ENCODE assay signal across 8 cellular contexts in genomic region chr2:186503827-186504606, GRCh38. TPM values are rescaled to one million over a fixed set of nuclear protein-coding genes. Genes with fewer than 3 reads are reported as not detected.
DNase-seq lines count a peak whose midpoint lies in the region; ATAC-seq, FAIRE-seq and TF ChIP-seq lines count a peak whose summit lies in the region.

No MANE protein-coding gene starts in this region.

- ATAC-seq in HG02623 (IDR thresholded peaks at IDR 0.05; ENCODE audit: unreplicated experiment), result peak; percentile 46

- H3K4me1 Mint-ChIP-seq in activated CD4-positive, alpha-beta T cell treated with anti-CD3 and anti-CD28 coated beads, Interleukin-2, amount 10 ng/mL, durations not matched to agents 7 days and 5 days, result peaks cover 6% of the 10 kb centered on the region
- peaks cover 15% of the 10 kb centered on the region for H3K4me1 Mint-ChIP-seq in activated CD4-positive, alpha-beta T cell treated with anti-CD3 and anti-CD28 coated beads, Interleukin-2, amount 10 ng/mL, durations not matched to agents 24 days and 14 days

- H3K4me3 ChIP-seq in bronchial epithelial cell (ENCODE audit: low read depth, low read length), result no peak overlapping the region

- no peak for DNase-seq in activated CD4-positive, alpha-beta T cell treated with anti-CD3 and anti-CD28 coated beads, Interleukin-2, amount 10 ng/mL, durations not matched to agents 7 days and 5 days
- no peak for DNase-seq in activated CD4-positive, alpha-beta T cell treated with anti-CD3 and anti-CD28 coated beads, Interleukin-2, amount 10 ng/mL, durations not matched to agents 24 days and 14 days
- peak; percentile 20 to 24 for DNase-seq in NCI-H446 (lab: John Stamatoyannopoulos, UW)
- DNase-seq in bronchial epithelial cell (ENCODE audit: low read depth), result peak; percentile 49
- DNase-seq in medulla oblongata (ENCODE audit: extremely low spot score), result peak; percentile 61
- DNase-seq in activated CD4-positive, CD25-positive, alpha-beta regulatory T cell treated with anti-CD3 and anti-CD28 coated beads, Interleukin-2, amount 50 U/mL, for 72 hours, result no peak
- DNase-seq in NCI-H128 (lab: John Stamatoyannopoulos, UW; ENCODE audit: unreplicated experiment), result no peak

- no peaks in the 10 kb centered on the region for H3K27me3 ChIP-seq in bronchial epithelial cell (ENCODE audit: control insufficient read depth, insufficient read depth, low read length)

- TF ChIP-seq CTCF in bronchial epithelial cell (IDR thresholded peaks at IDR 0.05; ENCODE audit: insufficient read depth, low read length, severe bottlenecking), result peak; percentile 25

- H3K36me3 ChIP-seq in bronchial epithelial cell (ENCODE audit: control insufficient read depth, insufficient read depth, low read length), result peaks cover 8% of the 10 kb centered on the region

- no peaks in the 10 kb centered on the region for H3K27me3 Mint-ChIP-seq in activated CD4-positive, alpha-beta T cell treated with anti-CD3 and anti-CD28 coated beads, Interleukin-2, amount 10 ng/mL, durations not matched to agents 7 days and 5 days
- no peaks in the 10 kb centered on the region for H3K27me3 Mint-ChIP-seq in activated CD4-positive, alpha-beta T cell treated with anti-CD3 and anti-CD28 coated beads, Interleukin-2, amount 10 ng/mL, durations not matched to agents 24 days and 14 days

- intact Hi-C loops in activated CD4-positive, alpha-beta T cell treated with anti-CD3 and anti-CD28 coated beads, Interleukin-2, amount 10 ng/mL, durations not matched to agents 24 days and 14 days (cut with micrococcal nuclease), result loop anchor here (1.0 kb wide), 2 partner anchors 18 to 137 kb away; partner anchors contain the start of gene ZC3H15

- FAIRE-seq in bronchial epithelial cell (lab: Jason Lieb, UNC), result no peak

- CTCF ChIA-PET in activated CD4-positive, alpha-beta T cell treated with anti-CD3 and anti-CD28 coated beads, Interleukin-2, amount 10 ng/mL, durations not matched to agents 7 days and 5 days (lab: Charles Lee), result interaction anchor here (0.7 to 1.8 kb wide), 9 partner anchors 9 to 143 kb away, joined by 3 to 5 read pairs (median 4); partner anchors contain the start of gene ZC3H15

- no peaks in the 10 kb centered on the region for H3K9me3 Mint-ChIP-seq in activated CD4-positive, alpha-beta T cell treated with anti-CD3 and anti-CD28 coated beads, Interleukin-2, amount 10 ng/mL, durations not matched to agents 7 days and 5 days
- no peaks in the 10 kb centered on the region for H3K9me3 Mint-ChIP-seq in activated CD4-positive, alpha-beta T cell treated with anti-CD3 and anti-CD28 coated beads, Interleukin-2, amount 10 ng/mL, durations not matched to agents 24 days and 14 days

- POLR2A ChIA-PET in activated CD4-positive, alpha-beta T cell treated with anti-CD3 and anti-CD28 coated beads, Interleukin-2, amount 10 ng/mL, durations not matched to agents 7 days and 5 days (lab: Charles Lee), result interaction anchor here (1.1 kb wide), 1 partner anchor 136 kb away, joined by 3 read pairs; no protein-coding TSS in a partner anchor

- peaks cover 50% of the 10 kb centered on the region for H3K36me3 Mint-ChIP-seq in activated CD4-positive, alpha-beta T cell treated with anti-CD3 and anti-CD28 coated beads, Interleukin-2, amount 10 ng/mL, durations not matched to agents 7 days and 5 days (ENCODE audit: low read depth)
- H3K36me3 Mint-ChIP-seq in activated CD4-positive, alpha-beta T cell treated with anti-CD3 and anti-CD28 coated beads, Interleukin-2, amount 10 ng/mL, durations not matched to agents 24 days and 14 days (ENCODE audit: low read depth), result peaks cover 63% of the 10 kb centered on the region

- no peak overlapping the region for H3K4me3 Mint-ChIP-seq in activated CD4-positive, alpha-beta T cell treated with anti-CD3 and anti-CD28 coated beads, Interleukin-2, amount 10 ng/mL, durations not matched to agents 7 days and 5 days
- H3K4me3 Mint-ChIP-seq in activated CD4-positive, alpha-beta T cell treated with anti-CD3 and anti-CD28 coated beads, Interleukin-2, amount 10 ng/mL, durations not matched to agents 24 days and 14 days, result no peak overlapping the region

- H3K27ac Mint-ChIP-seq in activated CD4-positive, alpha-beta T cell treated with anti-CD3 and anti-CD28 coated beads, Interleukin-2, amount 10 ng/mL, durations not matched to agents 7 days and 5 days, result peak overlapping the region; percentile 57
- no peak overlapping the region for H3K27ac Mint-ChIP-seq in activated CD4-positive, alpha-beta T cell treated with anti-CD3 and anti-CD28 coated beads, Interleukin-2, amount 10 ng/mL, durations not matched to agents 24 days and 14 days

RNA-seq across cellular contexts. Expression of gene ZC3H15, which starts 18.0 kb away (rescaled TPM):
- 10 to 100 TPM; 63.1 to 80.0 TPM for total RNA-seq in activated CD4-positive, alpha-beta T cell treated with anti-CD3 and anti-CD28 coated beads, Interleukin-2, amount 10 ng/mL, durations not matched to agents 7 days and 5 days
- 103 and 106 TPM in 2 replicates for total RNA-seq in activated CD4-positive, alpha-beta T cell treated with anti-CD3 and anti-CD28 coated beads, Interleukin-2, amount 10 ng/mL, durations not matched to agents 24 days and 14 days
- 120 and 128 TPM in 2 replicates for total RNA-seq in bronchial epithelial cell

Comparison
In these comparisons a context has a peak if more than half of its experiments do, and no peak if none do; other contexts are left out.
1. DNase-seq: peak in NCI-H446 (2 of 2), bronchial epithelial cell (single experiment) and medulla oblongata (single experiment); none in activated CD4-positive, alpha-beta T cell treated with anti-CD3 and anti-CD28 coated beads, Interleukin-2, amount 10 ng/mL, durations not matched to agents 7 days and 5 days (single experiment), activated CD4-positive, alpha-beta T cell treated with anti-CD3 and anti-CD28 coated beads, Interleukin-2, amount 10 ng/mL, durations not matched to agents 24 days and 14 days (single experiment), activated CD4-positive, CD25-positive, alpha-beta regulatory T cell treated with anti-CD3 and anti-CD28 coated beads, Interleukin-2, amount 50 U/mL, for 72 hours (single experiment) and NCI-H128 (single experiment).